Comparison of ENCODE assay signal across 12 cellular contexts in genomic region chr1:6178751-6179563, GRCh38. TPM values are rescaled to one million over a fixed set of nuclear protein-coding genes. Genes with fewer than 3 reads are reported as not detected.
DNase-seq lines count a peak whose midpoint lies in the region; TF ChIP-seq lines count a peak whose summit lies in the region.
"Had no signal": no experiment of that assay in that cellular context is flagged by ENCODE, and none has a peak within 500 bp of the region (broad histone marks: within the 10 kb centered on the region; RNA-seq: fewer than 3 reads in every experiment).

No MANE protein-coding gene starts in this region.

- H3K4me1 Mint-ChIP-seq in CD8-positive, alpha-beta memory T cell = peaks cover 22 to 28% (median 28%) of the 10 kb centered on the region in 3 donors
- H3K4me1 Mint-ChIP-seq in IgD-negative memory B cell = peaks cover 8 to 17% (median 9%) of the 10 kb centered on the region in 3 donors

- H3K36me3 ChIP-seq in CD8-positive, alpha-beta memory T cell (ENCODE audit: insufficient read depth, low read length) = no peaks in the 10 kb centered on the region
- H3K36me3 ChIP-seq in endocrine pancreas (ENCODE audit: control insufficient read depth, insufficient read depth, low read length) (no peaks in the 10 kb centered on the region), osteoblast (ENCODE audit: insufficient read depth, low read length) (no peaks in the 10 kb centered on the region)
- H3K36me3 ChIP-seq: colonic mucosa had no signal

- TF ChIP-seq CTCF in osteoblast (IDR thresholded peaks at IDR 0.05; ENCODE audit: extremely low read depth, low read depth, low read length) = no peak
- no peak for TF ChIP-seq CTCF in GM10266 (IDR thresholded peaks at IDR 0.05; ENCODE audit: control insufficient read depth, insufficient read depth, low read depth, missing control alignments)

- H3K36me3 Mint-ChIP-seq in CD8-positive, alpha-beta memory T cell = peaks cover 0 to 2% (median 0%) of the 10 kb centered on the region in 3 donors
- no peaks in the 10 kb centered on the region for H3K36me3 Mint-ChIP-seq in IgD-negative memory B cell
- H3K36me3 Mint-ChIP-seq: activated CD8-positive, alpha-beta memory T cell treated with anti-CD3 and anti-CD28 coated beads, Interleukin-2, amount 10 ng/mL, durations not matched to agents 7 days and 5 days had no signal

- peaks cover 0 to 3% (median 0%) of the 10 kb centered on the region in 5 donors for H3K9me3 Mint-ChIP-seq in CD8-positive, alpha-beta memory T cell
- no peaks in the 10 kb centered on the region for H3K9me3 Mint-ChIP-seq in IgD-negative memory B cell

- no peaks in the 10 kb centered on the region for H3K4me1 ChIP-seq in CD8-positive, alpha-beta memory T cell (ENCODE audit: insufficient read depth, low read length)
- no peaks in the 10 kb centered on the region for H3K4me1 ChIP-seq in endocrine pancreas (ENCODE audit: control insufficient read depth, insufficient read depth, low read length)
- H3K4me1 ChIP-seq in osteoblast (ENCODE audit: insufficient read depth, low read length) = no peaks in the 10 kb centered on the region
- H3K4me1 ChIP-seq: colonic mucosa had no signal

- POLR2A ChIA-PET in CD8-positive, alpha-beta memory T cell (lab: Charles Lee) = no interaction called here

- no peaks in the 10 kb centered on the region for H3K9me3 ChIP-seq in CD8-positive, alpha-beta memory T cell (ENCODE audit: low read length)
- H3K9me3 ChIP-seq in endocrine pancreas (ENCODE audit: control insufficient read depth, low read length) (no peaks in the 10 kb centered on the region), osteoblast (ENCODE audit: low read depth, low read length) (no peaks in the 10 kb centered on the region)
- H3K9me3 ChIP-seq: colonic mucosa had no signal

- H4K20me1 ChIP-seq in osteoblast (ENCODE audit: insufficient read depth, low read length) = peaks cover 25% of the 10 kb centered on the region

- H3K27me3 Mint-ChIP-seq in CD8-positive, alpha-beta memory T cell = peaks cover 29 to 37% of the 10 kb centered on the region in 2 donors
- H3K27me3 Mint-ChIP-seq in IgD-negative memory B cell = peaks cover 41% of the 10 kb centered on the region

- no peak overlapping the region for H3K27ac Mint-ChIP-seq in CD8-positive, alpha-beta memory T cell
- H3K27ac Mint-ChIP-seq in IgD-negative memory B cell = no peak overlapping the region
- H3K27ac Mint-ChIP-seq: activated CD8-positive, alpha-beta memory T cell treated with anti-CD3 and anti-CD28 coated beads, Interleukin-2, amount 10 ng/mL, durations not matched to agents 7 days and 5 days had no signal

- H3K27ac ChIP-seq in CD8-positive, alpha-beta memory T cell (ENCODE audit: low read depth, low read length) = no peak overlapping the region
- no peak overlapping the region for H3K27ac ChIP-seq in osteoblast (ENCODE audit: low read depth, low read length)
- H3K27ac ChIP-seq: colonic mucosa had no signal

- peak overlapping the region; percentile 48 for H3K9ac ChIP-seq in endocrine pancreas (ENCODE audit: control insufficient read depth, insufficient read depth, low read length)

- CTCF ChIA-PET in CD8-positive, alpha-beta memory T cell (lab: Charles Lee) = no interaction called here

- no peak overlapping the region for H3K4me2 ChIP-seq in osteoblast (ENCODE audit: insufficient read depth, low read length)

- H2AFZ ChIP-seq in osteoblast (ENCODE audit: low read length) = no peak overlapping the region

- peak in 1 of 5 donors; percentile 39 for DNase-seq in CD8-positive, alpha-beta memory T cell
- DNase-seq in osteoblast (ENCODE audit: insufficient read length, low spot score, missing footprints) (peak; percentile 83), NCI-H2171 (lab: John Stamatoyannopoulos, UW) (no peak), GM10266 (ENCODE audit: extremely low spot score) (no peak), DMS153 treated with DMSO at 0.1 percent for 48 hours (lab: John Stamatoyannopoulos, UW; ENCODE audit: unreplicated experiment) (no peak), COR-L47 (lab: John Stamatoyannopoulos, UW) (no peak)
- DNase-seq: activated CD8-positive, alpha-beta memory T cell treated with anti-CD3 and anti-CD28 coated beads, Interleukin-2, amount 10 ng/mL, durations not matched to agents 7 days and 5 days; colonic mucosa; EL had no signal

- H3K79me2 ChIP-seq in osteoblast (ENCODE audit: insufficient read depth, low read length) = no peaks in the 10 kb centered on the region

- no peak overlapping the region for H3K4me3 ChIP-seq in CD8-positive, alpha-beta memory T cell (ENCODE audit: low read length)
- no peak overlapping the region for H3K4me3 ChIP-seq in endocrine pancreas (ENCODE audit: control insufficient read depth, insufficient read depth, low read length)
- H3K4me3 ChIP-seq in osteoblast (ENCODE audit: insufficient read depth, low read length) = no peak overlapping the region
- H3K4me3 ChIP-seq: colonic mucosa had no signal

- peaks cover 13% of the 10 kb centered on the region for H3K27me3 ChIP-seq in CD8-positive, alpha-beta memory T cell (ENCODE audit: insufficient read depth, low read length, poor library complexity, severe bottlenecking)
- H3K27me3 ChIP-seq in endocrine pancreas (ENCODE audit: control insufficient read depth, insufficient read depth, low read length) (no peaks in the 10 kb centered on the region), osteoblast (ENCODE audit: insufficient read depth, low read length) (peaks cover 37% of the 10 kb centered on the region)

- peak overlapping the region in 5 of 7 donors; percentile 63 to 83 (median 71) for H3K4me3 Mint-ChIP-seq in CD8-positive, alpha-beta memory T cell
- peak overlapping the region in 3 of 4 donors; percentile 50 to 69 (median 52) for H3K4me3 Mint-ChIP-seq in IgD-negative memory B cell
- H3K4me3 Mint-ChIP-seq: activated CD8-positive, alpha-beta memory T cell treated with anti-CD3 and anti-CD28 coated beads, Interleukin-2, amount 10 ng/mL, durations not matched to agents 7 days and 5 days had no signal

RNA-seq across cellular contexts. Expression of gene CHD5, which starts 1.2 kb away (rescaled TPM):
- under 1 TPM; 0.61 to 0.82 TPM for total RNA-seq in CD8-positive, alpha-beta memory T cell
- not detected for polyA plus RNA-seq in CD8-positive, alpha-beta memory T cell
- not detected for polyA plus RNA-seq in IgD-negative memory B cell
- total RNA-seq in osteoblast = under 0.01 TPM in 1 of 2 replicates, not detected in the other
- total RNA-seq: RPMI7951 had no signal

RNA-seq across cellular contexts. Expression of gene RPL22, which starts 20.4 kb away (rescaled TPM):
- 100 to 1,000 TPM; 397 to 449 TPM for total RNA-seq in CD8-positive, alpha-beta memory T cell
- polyA plus RNA-seq in CD8-positive, alpha-beta memory T cell = 213 TPM
- 302 TPM for polyA plus RNA-seq in IgD-negative memory B cell
- total RNA-seq in osteoblast = 93.0 and 99.3 TPM in 2 replicates

RNA-seq across cellular contexts. Expression of gene RNF207, which starts 27.0 kb away (rescaled TPM):
- 10 to 100 TPM; 10.8 to 12.8 TPM for total RNA-seq in CD8-positive, alpha-beta memory T cell
- 0.22 TPM for polyA plus RNA-seq in CD8-positive, alpha-beta memory T cell
- 0.23 TPM for polyA plus RNA-seq in IgD-negative memory B cell
- 10.6 and 42.7 TPM in 2 replicates for total RNA-seq in osteoblast

RNA-seq across cellular contexts. Expression of gene ICMT, which starts 56.8 kb away (rescaled TPM):
- 10 to 100 TPM; 79.1 to 79.4 TPM for total RNA-seq in CD8-positive, alpha-beta memory T cell
- polyA plus RNA-seq in CD8-positive, alpha-beta memory T cell = 24.4 TPM
- polyA plus RNA-seq in IgD-negative memory B cell = 14.2 TPM
- total RNA-seq in osteoblast = 60.8 and 63.6 TPM in 2 replicates
